30 cellular contexts compared by ENCODE assay signal in genomic region chr1:189637041-189637440, GRCh38.
"Had no signal": no experiment of that assay in that cellular context is flagged by ENCODE, and none has a peak within 500 bp of the region (broad histone marks: within the 10 kb centered on the region; RNA-seq: fewer than 3 reads in every experiment).

No MANE protein-coding gene starts in this region.

- H3K9me3 ChIP-seq: adrenal gland, body of pancreas, breast epithelium, SJCRH30 had no signal

- H3K4me2 ChIP-seq: KMS-11 had no signal

- H3K36me3 ChIP-seq: adrenal gland, breast epithelium, SJCRH30 had no signal

- DNase-seq: activated CD4-positive, alpha-beta memory T cell treated with anti-CD3 and anti-CD28 coated beads for 36 hours; activated CD4-positive, alpha-beta T cell treated with anti-CD3 and anti-CD28 coated beads for 36 hours; activated CD4-positive, alpha-beta T cell treated with anti-CD3 and anti-CD28 coated beads, Interleukin-2, amount 10 ng/mL, durations not matched to agents 7 days and 5 days; activated CD8-positive, alpha-beta memory T cell treated with anti-CD3 and anti-CD28 coated beads, Interleukin-2, amount 50 U/mL, for 4 hours; activated gamma-delta T cell treated with Interleukin-2 at 50 U/mL for 16 hours; activated naive CD4-positive, alpha-beta T cell treated with anti-CD3 and anti-CD28 coated beads for 36 hours; activated T-cell treated with anti-CD3 and anti-CD28 coated beads for 4 hours; activated T-cell treated with anti-CD3 and anti-CD28 coated beads, Interleukin-2, amount 50 U/mL, for 4 hours; adrenal gland; body of pancreas; caudate nucleus; cerebellar nuclear complex; NCI-H1105 treated with DMSO at 0.1 percent for 48 hours; NCI-H1436; NCI-H1694; NCI-H1930; NCI-H2081 treated with DMSO at 0.1 percent for 48 hours; NCI-H345; NCI-H524 treated with DMSO at 0.1 percent for 48 hours; NK-92 treated with Interleukin-12 subunit alpha and Interleukin-12 subunit beta, amount 100 ng/mL, for 24 hours; SHP77; SJCRH30 had no signal

- H3K4me1 ChIP-seq: adrenal gland, body of pancreas, breast epithelium, SJCRH30 had no signal

- FAIRE-seq: astrocyte, colon had no signal

- H3K27me3 ChIP-seq: adrenal gland, body of pancreas, breast epithelium, SJCRH30 had no signal

- H3K9ac ChIP-seq: KMS-11 had no signal

- H3K27ac ChIP-seq: adrenal gland, body of pancreas, breast epithelium, KMS-11, SJCRH30, SK-N-MC had no signal

- H3K4me3 ChIP-seq: adrenal gland, body of pancreas, breast epithelium, SJCRH30, SK-N-MC had no signal

- ATAC-seq: activated CD4-positive, alpha-beta T cell treated with anti-CD3 and anti-CD28 coated beads for 36 hours; activated CD4-positive, CD25-positive, alpha-beta regulatory T cell treated with anti-CD3 and anti-CD28 coated beads, Interleukin-2, amount 50 U/mL, for 24 hours; activated naive CD4-positive, alpha-beta T cell treated with anti-CD3 and anti-CD28 coated beads, Interleukin-2, amount 50 U/mL, for 72 hours; activated T-cell treated with anti-CD3 and anti-CD28 coated beads, Interleukin-2, amount 50 U/mL, for 4 hours; body of pancreas; WTC11 had no signal
